Comparison of ENCODE assay signal across 21 cellular contexts in genomic region chr6:135623979-135624378, GRCh38.
"Had no signal": no experiment of that assay in that cellular context is flagged by ENCODE, and none has a peak within 500 bp of the region (broad histone marks: within the 10 kb centered on the region; RNA-seq: fewer than 3 reads in every experiment).

No MANE protein-coding gene starts in this region.

- ATAC-seq: left lobe of liver, right lobe of liver had no signal

- H3K9ac ChIP-seq: parathyroid adenoma had no signal

- H3K9me3 Mint-ChIP-seq: nephron had no signal

- H3K4me1 ChIP-seq: adrenal gland, breast epithelium, parathyroid adenoma, thyroid gland had no signal

- H2AFZ ChIP-seq: parathyroid adenoma had no signal

- FAIRE-seq: astrocyte, endometrium, keratinocyte, small intestine had no signal

- H3K27ac ChIP-seq: adrenal gland, breast epithelium, parathyroid adenoma, right lobe of liver, thyroid gland had no signal

- H3K36me3 ChIP-seq: adrenal gland, breast epithelium, right lobe of liver, thyroid gland had no signal

- H3K27me3 ChIP-seq: adrenal gland, breast epithelium, right lobe of liver, thyroid gland had no signal

- H3K4me3 ChIP-seq: adrenal gland, breast epithelium, lung, right lobe of liver, thyroid gland had no signal

- H3K4me3 Mint-ChIP-seq: nephron had no signal

- DNase-seq: activated gamma-delta T cell; adrenal gland; cerebellar nuclear complex; cortex of kidney; erythroblast; foreskin melanocyte; hypothalamus; right lobe of liver; small intestine; stimulated activated CD4-positive, alpha-beta T cell treated with anti-CD3 and anti-CD28 coated beads, Interleukin-15, amount 100 ng/mL, for 24 hours; stimulated activated CD4-positive, alpha-beta T cell treated with anti-CD3 and anti-CD28 coated beads, Interleukin-4, amount 100 ng/mL, for 1 hour; T1000; thyroid gland had no signal

- H3K9me3 ChIP-seq: adrenal gland, breast epithelium, right lobe of liver, thyroid gland had no signal

- H3K79me2 ChIP-seq: parathyroid adenoma had no signal
